ENCODE assay signal across 8 cellular contexts in genomic region chr5:172983542-172984243, GRCh38. TPM values are rescaled to one million over a fixed set of nuclear protein-coding genes. Genes with fewer than 3 reads are reported as not detected.
DNase-seq lines count a peak whose midpoint lies in the region; ATAC-seq and TF ChIP-seq lines count a peak whose summit lies in the region.

TSS of gene ATP6V0E1 (plus strand) at chr5:172983771. CDS start at chr5:172983861, 90 bp downstream.

- H3K4me1 ChIP-seq in Panc1 (ENCODE audit: control insufficient read depth, insufficient read depth, low read length) (peaks cover 9% of the 10 kb centered on the region), esophagus (ENCODE audit: control insufficient read depth in 2 of 2, insufficient read depth in 2 of 2, low read length in 1 of 2) (peaks cover 2% of the 10 kb centered on the region in 2 donors), mucosa of stomach (ENCODE audit: control insufficient read depth, insufficient read depth, low read length) (peaks cover 10% of the 10 kb centered on the region)

- H3K4me3 Mint-ChIP-seq in activated T-cell treated with anti-CD3 and anti-CD28 coated beads, Interleukin-2, amount 50 U/mL, for 4 hours, result peak within 1 kb of the TSS; percentile 95

- H3K4me1 Mint-ChIP-seq in activated T-cell treated with anti-CD3 and anti-CD28 coated beads, Interleukin-2, amount 50 U/mL, for 4 hours (ENCODE audit: low read depth), result peaks cover 32% of the 10 kb centered on the region

- WGBS in esophagus, 2 donors, result 0% methylated on average over 47 to 49 of the region's 49 CpGs

- ATAC-seq in GM21717 (IDR thresholded peaks at IDR 0.05; ENCODE audit: unreplicated experiment) (peak; percentile 87), Panc1 (peak; percentile 97)
- ATAC-seq in activated T-cell treated with anti-CD3 and anti-CD28 coated beads, Interleukin-2, amount 50 U/mL, for 4 hours, result peak; percentile 92 to 93

- no peak for TF ChIP-seq CTCF in Panc1 (IDR thresholded peaks at IDR 0.05)

- TSS peak; percentile 81 for BruUV-seq in Panc1 (replicated peaks; lab: Mats Ljungman, UMichigan)

- no peaks in the 10 kb centered on the region; the same call in 1 of the 2 replicates for H3K36me3 ChIP-seq in Panc1 (ENCODE audit: control insufficient read depth, insufficient read depth, low read length)
- H3K36me3 ChIP-seq in esophagus (ENCODE audit: control insufficient read depth in 2 of 2, insufficient read depth in 2 of 2, low read length in 1 of 2), result peaks cover 0 to 2% of the 10 kb centered on the region in 2 donors
- H3K36me3 ChIP-seq in mucosa of stomach (ENCODE audit: control insufficient read depth, insufficient read depth, low read length), result no peaks in the 10 kb centered on the region

- in situ Hi-C loops in KBM-7 (cut with MboI; ENCODE audit: low pct_unique_long_range_greater_than_20kb, low sequenced_read_pairs), result no loop called here
- in situ Hi-C loops in Panc1 (cut with HindIII; ENCODE audit: low pct_unique_long_range_greater_than_20kb, low sequenced_read_pairs), result no loop called here

- no peaks in the 10 kb centered on the region for H3K27me3 Mint-ChIP-seq in activated T-cell treated with anti-CD3 and anti-CD28 coated beads, Interleukin-2, amount 50 U/mL, for 4 hours (ENCODE audit: low read depth)

- H3K27ac ChIP-seq in Panc1 (ENCODE audit: low read length), result peak within 1 kb of the TSS; percentile 92
- peak within 1 kb of the TSS; percentile 94 to 99 for H3K27ac ChIP-seq in esophagus (ENCODE audit: low read depth in 2 of 2, low read length in 1 of 2)

- H3K27me3 ChIP-seq in Panc1 (ENCODE audit: control insufficient read depth, insufficient read depth, low read length) (no peaks in the 10 kb centered on the region), esophagus (ENCODE audit: control insufficient read depth in 1 of 2, insufficient read depth in 2 of 2, low read length in 2 of 2) (no peaks in the 10 kb centered on the region), mucosa of stomach (ENCODE audit: control insufficient read depth, insufficient read depth, low read length) (no peaks in the 10 kb centered on the region)

- H3K9me3 ChIP-seq in Panc1 (ENCODE audit: control insufficient read depth, insufficient read depth, low read depth, low read length), result no peaks in the 10 kb centered on the region
- no peaks in the 10 kb centered on the region for H3K9me3 ChIP-seq in esophagus (ENCODE audit: control insufficient read depth in 2 of 2, insufficient read depth in 1 of 2, low read depth in 1 of 2, low read length in 1 of 2)
- no peaks in the 10 kb centered on the region for H3K9me3 ChIP-seq in mucosa of stomach (ENCODE audit: control insufficient read depth, low read length)

- CTCF ChIA-PET in Panc1 (lab: Charles Lee), result interaction anchor here (0.8 to 1.6 kb wide), 3 partner anchors 74 to 1333 kb away, joined by 3 to 5 read pairs (median 3); no protein-coding TSS in a partner anchor

- DNase-seq in DMS53 treated with DMSO at 0.1 percent for 48 hours (lab: John Stamatoyannopoulos, UW; ENCODE audit: unreplicated experiment), result peak; percentile 91
- DNase-seq in KBM-7, result peak; percentile 96
- peak; percentile 55 for DNase-seq in Panc1 (ENCODE audit: low read depth, low spot score)
- peak; percentile 92 for DNase-seq in activated T-cell treated with anti-CD3 and anti-CD28 coated beads, Interleukin-2, amount 50 U/mL, for 4 hours
- peak; percentile 86 to 89 for DNase-seq in stimulated activated CD8-positive, alpha-beta memory T cell treated with anti-CD3 and anti-CD28 coated beads, Interleukin-7, amount 100 ng/mL, for 1 hour (ENCODE audit: low read depth in 2 of 2)

- H3K4me3 ChIP-seq in Panc1 (ENCODE audit: low read depth in 2 of 2, low read length in 2 of 2) (peak within 1 kb of the TSS; percentile 82 to 99), esophagus (ENCODE audit: low read depth in 1 of 2, low read length in 2 of 2) (peak within 1 kb of the TSS; percentile 91 to 96), mucosa of stomach (ENCODE audit: low read length) (peak within 1 kb of the TSS; percentile 90)

- peak within 1 kb of the TSS; percentile 99 for H3K9ac ChIP-seq in mucosa of stomach (ENCODE audit: low read length)

- intact Hi-C loops in Panc1 (cut with micrococcal nuclease; ENCODE audit: unreplicated experiment), result loop anchor here (5.0 to 10.0 kb wide), 2 partner anchors 71 to 159 kb away; partner anchors contain the start of genes BNIP1 and CREBRF

- peaks cover 20% of the 10 kb centered on the region for H3K36me3 Mint-ChIP-seq in activated T-cell treated with anti-CD3 and anti-CD28 coated beads, Interleukin-2, amount 50 U/mL, for 4 hours (ENCODE audit: insufficient read depth)

- H3K9me3 Mint-ChIP-seq in activated T-cell treated with anti-CD3 and anti-CD28 coated beads, Interleukin-2, amount 50 U/mL, for 4 hours, result no peaks in the 10 kb centered on the region

- POLR2A ChIA-PET in Panc1 (lab: Charles Lee), result no interaction called here

RNA-seq across cellular contexts. Expression of gene ATP6V0E1, which starts in this region (rescaled TPM):
- 332 TPM for total RNA-seq in Panc1 (2021; ENCODE audit: unreplicated experiment)
- polyA plus RNA-seq in Panc1 (2012; ENCODE audit: insufficient read length), result 425 TPM
- 100 to 1,000 TPM; 196 to 234 (median 209) TPM for total RNA-seq in activated T-cell treated with anti-CD3 and anti-CD28 coated beads, Interleukin-2, amount 50 U/mL, for 4 hours
- polyA plus RNA-seq in esophagus, result 100 to 1,000 TPM; 182 to 192 TPM

Comparison
In these comparisons a context has a peak if more than half of its experiments do, and no peak if none do; other contexts are left out.
1. Peak in every context shown above with its lines: DNase-seq, ATAC-seq, H3K4me3 ChIP-seq and H3K27ac ChIP-seq.